Comparison of ENCODE assay signal across 11 cellular contexts in the genomic region with DNA sequence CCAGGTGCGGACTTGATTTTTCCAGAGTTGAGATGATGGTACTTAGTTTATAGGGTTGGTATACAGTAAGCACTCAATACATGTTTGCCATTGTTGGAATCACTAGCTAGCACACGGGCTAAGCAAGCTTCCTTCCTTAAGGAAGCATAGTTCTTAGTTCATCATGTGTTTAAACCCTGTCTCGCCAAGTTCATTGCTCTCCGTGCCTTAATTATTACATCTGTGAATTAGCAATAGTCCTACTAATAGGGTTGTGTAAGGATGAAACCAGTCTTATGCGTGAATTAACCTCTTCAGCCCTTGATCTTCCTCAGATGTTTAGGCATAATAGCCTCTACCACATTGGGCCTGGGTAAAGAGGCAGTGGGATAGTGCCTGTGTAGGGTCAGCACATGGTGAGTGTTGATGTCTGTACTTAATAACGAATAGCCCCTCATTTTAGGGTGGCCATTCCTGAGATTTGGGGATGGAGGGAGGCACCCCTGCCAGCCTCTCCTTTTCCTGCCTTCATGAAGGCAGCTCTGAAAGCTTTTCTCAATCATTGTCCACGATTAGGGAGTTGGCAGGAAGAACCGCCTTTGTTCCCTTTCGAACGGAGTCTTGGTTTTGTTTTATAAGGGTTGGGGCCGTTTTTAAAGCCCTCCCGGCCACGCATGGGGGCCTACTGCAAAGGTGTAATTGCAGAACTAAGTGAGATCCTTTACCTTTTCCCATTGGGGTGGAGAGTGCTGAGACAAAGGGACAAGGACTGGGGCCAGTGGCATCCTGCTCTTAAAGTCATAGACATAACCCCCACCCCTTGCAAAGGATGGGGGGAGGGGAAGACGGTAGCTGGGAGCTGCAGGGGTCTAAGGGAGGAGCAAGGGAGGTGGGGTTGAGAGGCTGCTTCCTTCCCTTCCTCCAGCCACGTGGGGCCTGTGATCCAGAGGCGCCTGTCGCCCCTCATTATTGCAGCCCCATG. TPM values are rescaled to one million over a fixed set of nuclear protein-coding genes. Genes with fewer than 3 reads are reported as not detected.
DNase-seq lines count a peak whose midpoint lies in the region; ATAC-seq, FAIRE-seq and TF ChIP-seq lines count a peak whose summit lies in the region.
"Had no signal": no experiment of that assay in that cellular context is flagged by ENCODE, and none has a peak within 500 bp of the region (broad histone marks: within the 10 kb centered on the region; RNA-seq: fewer than 3 reads in every experiment).

No MANE protein-coding gene starts in this region.

- H3K27ac Mint-ChIP-seq in CD4-positive, alpha-beta T cell = no peak overlapping the region
- no peak overlapping the region for H3K27ac Mint-ChIP-seq in activated T-helper 17 cell treated with anti-CD3 and anti-CD28 coated beads, Interleukin-2, amount 50 U/mL, for 72 hours

- H3K4me3 Mint-ChIP-seq in CD4-positive, alpha-beta T cell = peak overlapping the region; percentile 79
- H3K4me3 Mint-ChIP-seq in activated T-helper 17 cell treated with anti-CD3 and anti-CD28 coated beads, Interleukin-2, amount 50 U/mL, for 72 hours = peak overlapping the region; percentile 76

- CTCF ChIA-PET in CD4-positive, alpha-beta T cell (lab: Charles Lee) = interaction anchor here (1.2 to 2.7 kb wide), 2 partner anchors 14 to 28 kb away, joined by 3 to 16 read pairs; no protein-coding TSS in a partner anchor

- ATAC-seq in CD4-positive, alpha-beta T cell (ENCODE audit: poor library complexity) = no peak
- no peak for ATAC-seq in activated T-helper 17 cell treated with anti-CD3 and anti-CD28 coated beads, Interleukin-2, amount 50 U/mL, for 72 hours (replicated peaks)
- ATAC-seq in gastrocnemius medialis = no peak

- no peak for DNase-seq in CD4-positive, alpha-beta T cell
- DNase-seq in H7 (peak; percentile 93), gastrocnemius medialis (no peak), NCI-H187 treated with DMSO at 0.1 percent for 48 hours (lab: John Stamatoyannopoulos, UW) (no peak), GM19239 (ENCODE audit: insufficient read length, low spot score) (no peak)
- no peak for DNase-seq in central memory CD4-positive, alpha-beta T cell
- DNase-seq: midbrain, NCI-H748 treated with DMSO at 0.1 percent for 48 hours had no signal

- H3K4me1 Mint-ChIP-seq in CD4-positive, alpha-beta T cell (ENCODE audit: low read depth) = peaks cover 13% of the 10 kb centered on the region
- peaks cover 5% of the 10 kb centered on the region for H3K4me1 Mint-ChIP-seq in activated T-helper 17 cell treated with anti-CD3 and anti-CD28 coated beads, Interleukin-2, amount 50 U/mL, for 72 hours

- FAIRE-seq in GM19239 (lab: Jason Lieb, UNC) = no peak
- FAIRE-seq: G401.6 had no signal

- 0% methylated on average over 3 to 9 of the region's 17 CpGs for WGBS in mesodermal cell (ENCODE audit: insufficient coverage in 2 of 2), 2 experiments

- H3K4me1 ChIP-seq in mesodermal cell (ENCODE audit: control insufficient read depth, insufficient read depth, low read length, poor library complexity, severe bottlenecking) (peaks cover 21% of the 10 kb centered on the region), gastrocnemius medialis (peaks cover 9% of the 10 kb centered on the region in 2 donors)

- POLR2A ChIA-PET in CD4-positive, alpha-beta T cell (lab: Charles Lee) = interaction anchor here (1.0 to 2.4 kb wide), 3 partner anchors 14 to 26 kb away, joined by 3 to 22 read pairs (median 11); partner anchors contain the start of gene COMMD7

- peaks cover 41% of the 10 kb centered on the region for H3K36me3 ChIP-seq in H7 (replicated peaks; ENCODE audit: control insufficient read depth, insufficient read depth, low read length)
- H3K36me3 ChIP-seq in mesodermal cell (ENCODE audit: control insufficient read depth, insufficient read depth, low read length) = peaks cover 11% of the 10 kb centered on the region
- no peaks in the 10 kb centered on the region for H3K36me3 ChIP-seq in gastrocnemius medialis

- peak overlapping the region; percentile 98 for H3K4me3 ChIP-seq in H7 (ENCODE audit: insufficient read depth, low read depth, low read length)
- H3K4me3 ChIP-seq in mesodermal cell (ENCODE audit: extremely low read depth, insufficient read depth, low read length, poor library complexity, severe bottlenecking) = peak overlapping the region; percentile 79
- H3K4me3 ChIP-seq in gastrocnemius medialis = no peak overlapping the region

- TF ChIP-seq POLR2A in gastrocnemius medialis (IDR thresholded peaks at IDR 0.05) = no peak

- in situ Hi-C loops in gastrocnemius medialis (cut with MboI; ENCODE audit: low sequenced_read_pairs in 4 of 4) = no loop called here

- no peaks in the 10 kb centered on the region for H3K36me3 Mint-ChIP-seq in CD4-positive, alpha-beta T cell (ENCODE audit: low read depth)
- H3K36me3 Mint-ChIP-seq in activated T-helper 17 cell treated with anti-CD3 and anti-CD28 coated beads, Interleukin-2, amount 50 U/mL, for 72 hours (ENCODE audit: low read depth) = no peaks in the 10 kb centered on the region

- no peaks in the 10 kb centered on the region for H3K9me3 ChIP-seq in CD4-positive, alpha-beta T cell (ENCODE audit: control insufficient read depth, low read length)
- H3K9me3 ChIP-seq in mesodermal cell (ENCODE audit: control insufficient read depth, low read length) (no peaks in the 10 kb centered on the region), gastrocnemius medialis (no peaks in the 10 kb centered on the region)

- intact Hi-C loops in CD4-positive, alpha-beta T cell (cut with DNase I, micrococcal nuclease) = no loop called here
- intact Hi-C loops in gastrocnemius medialis (cut with DNase I; ENCODE audit: low total_unique reads) = no loop called here

- TF ChIP-seq CTCF in CD4-positive, alpha-beta T cell (IDR thresholded peaks at IDR 0.05) = no peak
- no peak for TF ChIP-seq CTCF in gastrocnemius medialis (IDR thresholded peaks at IDR 0.05 in 4 of 5, conservative IDR thresholded peaks at IDR 0.05 in 1 of 5)

- no peaks in the 10 kb centered on the region for H3K9me3 Mint-ChIP-seq in CD4-positive, alpha-beta T cell
- H3K9me3 Mint-ChIP-seq in activated T-helper 17 cell treated with anti-CD3 and anti-CD28 coated beads, Interleukin-2, amount 50 U/mL, for 72 hours = no peaks in the 10 kb centered on the region

- no peaks in the 10 kb centered on the region for H3K27me3 ChIP-seq in CD4-positive, alpha-beta T cell (ENCODE audit: control insufficient read depth, insufficient read depth, low read length)
- H3K27me3 ChIP-seq in H7 (ENCODE audit: control insufficient read depth, insufficient read depth, low read length) (no peaks in the 10 kb centered on the region), gastrocnemius medialis (no peaks in the 10 kb centered on the region)

- no peak overlapping the region for H3K27ac ChIP-seq in CD4-positive, alpha-beta T cell (ENCODE audit: low read depth, low read length)
- H3K27ac ChIP-seq in mesodermal cell (ENCODE audit: low read depth, low read length, severe bottlenecking) = peak overlapping the region; percentile 59
- H3K27ac ChIP-seq in gastrocnemius medialis = no peak overlapping the region

- no peaks in the 10 kb centered on the region for H3K27me3 Mint-ChIP-seq in CD4-positive, alpha-beta T cell
- no peaks in the 10 kb centered on the region for H3K27me3 Mint-ChIP-seq in activated T-helper 17 cell treated with anti-CD3 and anti-CD28 coated beads, Interleukin-2, amount 50 U/mL, for 72 hours

RNA-seq across cellular contexts. Expression of gene DNMT3B, which starts 2.1 kb away (rescaled TPM):
- total RNA-seq in CD4-positive, alpha-beta T cell = under 1 TPM; 0.28 to 0.33 TPM
- total RNA-seq in H7 (2014; rRNA removed; shearing (Covaris generic)) = 496 and 585 TPM in 2 replicates
- under 1 TPM; 0.16 to 0.99 TPM for total RNA-seq in activated T-helper 17 cell treated with anti-CD3 and anti-CD28 coated beads, Interleukin-2, amount 50 U/mL, for 72 hours
- polyA plus RNA-seq in mesodermal cell (2013, experiment 1 of 2) = 25.2 TPM
- polyA plus RNA-seq in mesodermal cell (2013, experiment 2 of 2) = 22.5 TPM
- under 1 TPM; 0.20 to 0.39 (median 0.30) TPM for total RNA-seq in gastrocnemius medialis

RNA-seq across cellular contexts. Expression of gene COMMD7, which starts 21.0 kb away (rescaled TPM):
- total RNA-seq in CD4-positive, alpha-beta T cell = 10 to 100 TPM; 30.3 to 30.4 TPM
- total RNA-seq in H7 (2014; rRNA removed; shearing (Covaris generic)) = 49.7 and 52.6 TPM in 2 replicates
- 10 to 100 TPM; 18.5 to 29.9 TPM for total RNA-seq in activated T-helper 17 cell treated with anti-CD3 and anti-CD28 coated beads, Interleukin-2, amount 50 U/mL, for 72 hours
- polyA plus RNA-seq in mesodermal cell (2013, experiment 1 of 2) = 50.2 TPM
- polyA plus RNA-seq in mesodermal cell (2013, experiment 2 of 2) = 50.0 TPM
- total RNA-seq in gastrocnemius medialis = 10 to 100 TPM; 12.2 to 22.6 (median 15.8) TPM

RNA-seq across cellular contexts. Expression of gene MAPRE1, which starts 55.5 kb away (rescaled TPM):
- 100 to 1,000 TPM; 130 TPM for total RNA-seq in CD4-positive, alpha-beta T cell
- total RNA-seq in H7 (2014; rRNA removed; shearing (Covaris generic)) = 106 and 108 TPM in 2 replicates
- 100 to 1,000 TPM in 1 of 2 donors, 10 to 100 TPM in 1; 77.3 to 141 TPM for total RNA-seq in activated T-helper 17 cell treated with anti-CD3 and anti-CD28 coated beads, Interleukin-2, amount 50 U/mL, for 72 hours
- 113 TPM for polyA plus RNA-seq in mesodermal cell (2013, experiment 1 of 2)
- polyA plus RNA-seq in mesodermal cell (2013, experiment 2 of 2) = 115 TPM
- 10 to 100 TPM; 33.9 to 53.5 (median 42.3) TPM for total RNA-seq in gastrocnemius medialis

Comparison
In these comparisons a context has a peak if more than half of its experiments do, and no peak if none do; other contexts are left out.
1. H3K4me3 ChIP-seq: peak in H7 (single experiment) and mesodermal cell (single experiment); none in gastrocnemius medialis (0 of 4).
2. RNA of gene DNMT3B, which starts 2.1 kb away (total RNA-seq): 496 to 585 TPM in H7; 0.16 to 0.99 TPM in activated T-helper 17 cell treated with anti-CD3 and anti-CD28 coated beads, Interleukin-2, amount 50 U/mL, for 72 hours, 0.20 to 0.39 TPM in gastrocnemius medialis and 0.28 to 0.33 TPM in CD4-positive, alpha-beta T cell; every median in the first group is over 100 times any median in the second.